ENCODE assay signal across 1 cellular context in the genomic region with DNA sequence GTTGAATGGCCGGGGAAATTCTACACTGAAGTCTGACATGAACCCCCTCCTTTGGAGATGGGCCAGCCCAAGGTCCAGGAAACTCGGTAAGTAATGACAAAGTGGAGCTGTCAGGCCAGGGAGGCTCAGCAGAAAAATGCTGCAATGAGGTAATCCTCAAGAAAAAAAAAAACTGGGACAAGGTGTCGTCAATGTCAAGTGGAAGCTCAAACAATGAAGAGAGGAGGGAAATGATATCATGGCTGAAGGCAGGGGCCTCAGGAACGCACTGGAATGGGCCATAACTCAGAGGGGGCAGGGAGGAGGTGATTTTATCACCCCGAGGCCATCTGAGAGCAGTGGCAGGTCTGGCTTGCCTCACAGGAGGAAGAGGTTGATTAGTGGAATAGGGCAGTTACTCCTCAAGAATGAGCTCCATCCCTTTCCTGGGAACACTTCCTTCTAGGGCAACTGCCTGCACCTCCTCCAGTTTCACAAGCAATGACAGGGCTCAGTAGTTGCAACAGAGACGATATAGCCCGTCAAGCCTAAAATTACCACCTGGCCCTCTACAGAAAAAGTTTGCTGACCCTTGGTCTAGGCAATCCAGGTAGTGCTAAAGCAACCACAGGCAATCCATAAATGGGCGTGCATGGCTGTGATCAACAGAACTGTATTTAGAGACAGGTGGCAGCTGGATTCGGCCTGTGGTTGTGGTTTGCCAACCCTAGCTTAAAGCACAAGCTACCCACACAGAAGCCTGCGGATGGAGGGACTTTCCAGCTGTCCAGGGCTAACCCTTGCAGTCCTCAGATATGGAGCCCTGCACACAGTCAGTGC.
TF ChIP-seq lines count a peak whose summit lies in the region.

No MANE protein-coding gene starts in this region.

TF ChIP-seq in K562, 482 proteins besides CTCF, POLR2A, EP300 and RAD21 (continued from another document and continues in another):
- TF ChIP-seq, protein P1, sequence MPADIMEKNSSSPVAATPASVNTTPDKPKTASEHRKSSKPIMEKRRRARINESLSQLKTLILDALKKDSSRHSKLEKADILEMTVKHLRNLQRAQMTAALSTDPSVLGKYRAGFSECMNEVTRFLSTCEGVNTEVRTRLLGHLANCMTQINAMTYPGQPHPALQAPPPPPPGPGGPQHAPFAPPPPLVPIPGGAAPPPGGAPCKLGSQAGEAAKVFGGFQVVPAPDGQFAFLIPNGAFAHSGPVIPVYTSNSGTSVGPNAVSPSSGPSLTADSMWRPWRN (IDR thresholded peaks at IDR 0.05; ENCODE audit: low read depth) = no peak
- no peak for TF ChIP-seq TEAD2 (tag; IDR thresholded peaks at IDR 0.05)
- TF ChIP-seq, protein P2, sequence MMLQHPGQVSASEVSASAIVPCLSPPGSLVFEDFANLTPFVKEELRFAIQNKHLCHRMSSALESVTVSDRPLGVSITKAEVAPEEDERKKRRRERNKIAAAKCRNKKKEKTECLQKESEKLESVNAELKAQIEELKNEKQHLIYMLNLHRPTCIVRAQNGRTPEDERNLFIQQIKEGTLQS (IDR thresholded peaks at IDR 0.05) = peak; percentile 60
- TF ChIP-seq, protein P2 (CRISPR knock-in tag; conservative IDR thresholded peaks at IDR 0.05) = no peak
- TF ChIP-seq FOS (IDR thresholded peaks at IDR 0.05; ENCODE audit: extremely low read depth, insufficient read length) = no peak
- peak in 1 of 2 experiments; percentile 91; a peak in 2 of 4 replicates for TF ChIP-seq FOXK2 (conservative IDR thresholded peaks at IDR 0.05 in 1 of 2, IDR thresholded peaks at IDR 0.05 in 1 of 2; ENCODE audit: low read depth in 2 of 2)
- TF ChIP-seq, protein P3, sequence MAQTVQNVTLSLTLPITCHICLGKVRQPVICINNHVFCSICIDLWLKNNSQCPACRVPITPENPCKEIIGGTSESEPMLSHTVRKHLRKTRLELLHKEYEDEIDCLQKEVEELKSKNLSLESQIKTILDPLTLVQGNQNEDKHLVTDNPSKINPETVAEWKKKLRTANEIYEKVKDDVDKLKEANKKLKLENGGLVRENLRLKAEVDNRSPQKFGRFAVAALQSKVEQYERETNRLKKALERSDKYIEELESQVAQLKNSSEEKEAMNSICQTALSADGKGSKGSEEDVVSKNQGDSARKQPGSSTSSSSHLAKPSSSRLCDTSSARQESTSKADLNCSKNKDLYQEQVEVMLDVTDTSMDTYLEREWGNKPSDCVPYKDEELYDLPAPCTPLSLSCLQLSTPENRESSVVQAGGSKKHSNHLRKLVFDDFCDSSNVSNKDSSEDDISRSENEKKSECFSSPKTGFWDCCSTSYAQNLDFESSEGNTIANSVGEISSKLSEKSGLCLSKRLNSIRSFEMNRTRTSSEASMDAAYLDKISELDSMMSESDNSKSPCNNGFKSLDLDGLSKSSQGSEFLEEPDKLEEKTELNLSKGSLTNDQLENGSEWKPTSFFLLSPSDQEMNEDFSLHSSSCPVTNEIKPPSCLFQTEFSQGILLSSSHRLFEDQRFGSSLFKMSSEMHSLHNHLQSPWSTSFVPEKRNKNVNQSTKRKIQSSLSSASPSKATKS (CRISPR knock-in tag; IDR thresholded peaks at IDR 0.05) = no peak
- TF ChIP-seq ZNF436 (CRISPR knock-in tag; IDR thresholded peaks at IDR 0.05) = no peak
- no peak for TF ChIP-seq ZSCAN29 (IDR thresholded peaks at IDR 0.05)
- TF ChIP-seq ATF7 (IDR thresholded peaks at IDR 0.05) = peak; percentile 97
- TF ChIP-seq ZNF695 (CRISPR knock-in tag; IDR thresholded peaks at IDR 0.05) = no peak
- TF ChIP-seq, protein P4, sequence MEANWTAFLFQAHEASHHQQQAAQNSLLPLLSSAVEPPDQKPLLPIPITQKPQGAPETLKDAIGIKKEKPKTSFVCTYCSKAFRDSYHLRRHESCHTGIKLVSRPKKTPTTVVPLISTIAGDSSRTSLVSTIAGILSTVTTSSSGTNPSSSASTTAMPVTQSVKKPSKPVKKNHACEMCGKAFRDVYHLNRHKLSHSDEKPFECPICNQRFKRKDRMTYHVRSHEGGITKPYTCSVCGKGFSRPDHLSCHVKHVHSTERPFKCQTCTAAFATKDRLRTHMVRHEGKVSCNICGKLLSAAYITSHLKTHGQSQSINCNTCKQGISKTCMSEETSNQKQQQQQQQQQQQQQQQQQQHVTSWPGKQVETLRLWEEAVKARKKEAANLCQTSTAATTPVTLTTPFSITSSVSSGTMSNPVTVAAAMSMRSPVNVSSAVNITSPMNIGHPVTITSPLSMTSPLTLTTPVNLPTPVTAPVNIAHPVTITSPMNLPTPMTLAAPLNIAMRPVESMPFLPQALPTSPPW (CRISPR knock-in tag; IDR thresholded peaks at IDR 0.05) = peak; percentile 38; the same call in 1 of the 2 replicates
- TF ChIP-seq CBFB (CRISPR knock-in tag; IDR thresholded peaks at IDR 0.05) = no peak
- no peak for TF ChIP-seq ZC3H8 (IDR thresholded peaks at IDR 0.05)
- no peak for TF ChIP-seq SP1 (CRISPR knock-in tag; IDR thresholded peaks at IDR 0.05)
- TF ChIP-seq KLF6 (CRISPR knock-in tag; IDR thresholded peaks at IDR 0.05; ENCODE audit: borderline replicate concordance) = no peak
- TF ChIP-seq HIVEP1 (CRISPR knock-in tag; IDR thresholded peaks at IDR 0.05) = no peak
- TF ChIP-seq KDM5B (IDR thresholded peaks at IDR 0.05; ENCODE audit: insufficient replicate concordance, low read depth, low read length) = no peak
- no peak for TF ChIP-seq HDAC6 (IDR thresholded peaks at IDR 0.05; ENCODE audit: low read depth, low read length)
- TF ChIP-seq, protein P5, sequence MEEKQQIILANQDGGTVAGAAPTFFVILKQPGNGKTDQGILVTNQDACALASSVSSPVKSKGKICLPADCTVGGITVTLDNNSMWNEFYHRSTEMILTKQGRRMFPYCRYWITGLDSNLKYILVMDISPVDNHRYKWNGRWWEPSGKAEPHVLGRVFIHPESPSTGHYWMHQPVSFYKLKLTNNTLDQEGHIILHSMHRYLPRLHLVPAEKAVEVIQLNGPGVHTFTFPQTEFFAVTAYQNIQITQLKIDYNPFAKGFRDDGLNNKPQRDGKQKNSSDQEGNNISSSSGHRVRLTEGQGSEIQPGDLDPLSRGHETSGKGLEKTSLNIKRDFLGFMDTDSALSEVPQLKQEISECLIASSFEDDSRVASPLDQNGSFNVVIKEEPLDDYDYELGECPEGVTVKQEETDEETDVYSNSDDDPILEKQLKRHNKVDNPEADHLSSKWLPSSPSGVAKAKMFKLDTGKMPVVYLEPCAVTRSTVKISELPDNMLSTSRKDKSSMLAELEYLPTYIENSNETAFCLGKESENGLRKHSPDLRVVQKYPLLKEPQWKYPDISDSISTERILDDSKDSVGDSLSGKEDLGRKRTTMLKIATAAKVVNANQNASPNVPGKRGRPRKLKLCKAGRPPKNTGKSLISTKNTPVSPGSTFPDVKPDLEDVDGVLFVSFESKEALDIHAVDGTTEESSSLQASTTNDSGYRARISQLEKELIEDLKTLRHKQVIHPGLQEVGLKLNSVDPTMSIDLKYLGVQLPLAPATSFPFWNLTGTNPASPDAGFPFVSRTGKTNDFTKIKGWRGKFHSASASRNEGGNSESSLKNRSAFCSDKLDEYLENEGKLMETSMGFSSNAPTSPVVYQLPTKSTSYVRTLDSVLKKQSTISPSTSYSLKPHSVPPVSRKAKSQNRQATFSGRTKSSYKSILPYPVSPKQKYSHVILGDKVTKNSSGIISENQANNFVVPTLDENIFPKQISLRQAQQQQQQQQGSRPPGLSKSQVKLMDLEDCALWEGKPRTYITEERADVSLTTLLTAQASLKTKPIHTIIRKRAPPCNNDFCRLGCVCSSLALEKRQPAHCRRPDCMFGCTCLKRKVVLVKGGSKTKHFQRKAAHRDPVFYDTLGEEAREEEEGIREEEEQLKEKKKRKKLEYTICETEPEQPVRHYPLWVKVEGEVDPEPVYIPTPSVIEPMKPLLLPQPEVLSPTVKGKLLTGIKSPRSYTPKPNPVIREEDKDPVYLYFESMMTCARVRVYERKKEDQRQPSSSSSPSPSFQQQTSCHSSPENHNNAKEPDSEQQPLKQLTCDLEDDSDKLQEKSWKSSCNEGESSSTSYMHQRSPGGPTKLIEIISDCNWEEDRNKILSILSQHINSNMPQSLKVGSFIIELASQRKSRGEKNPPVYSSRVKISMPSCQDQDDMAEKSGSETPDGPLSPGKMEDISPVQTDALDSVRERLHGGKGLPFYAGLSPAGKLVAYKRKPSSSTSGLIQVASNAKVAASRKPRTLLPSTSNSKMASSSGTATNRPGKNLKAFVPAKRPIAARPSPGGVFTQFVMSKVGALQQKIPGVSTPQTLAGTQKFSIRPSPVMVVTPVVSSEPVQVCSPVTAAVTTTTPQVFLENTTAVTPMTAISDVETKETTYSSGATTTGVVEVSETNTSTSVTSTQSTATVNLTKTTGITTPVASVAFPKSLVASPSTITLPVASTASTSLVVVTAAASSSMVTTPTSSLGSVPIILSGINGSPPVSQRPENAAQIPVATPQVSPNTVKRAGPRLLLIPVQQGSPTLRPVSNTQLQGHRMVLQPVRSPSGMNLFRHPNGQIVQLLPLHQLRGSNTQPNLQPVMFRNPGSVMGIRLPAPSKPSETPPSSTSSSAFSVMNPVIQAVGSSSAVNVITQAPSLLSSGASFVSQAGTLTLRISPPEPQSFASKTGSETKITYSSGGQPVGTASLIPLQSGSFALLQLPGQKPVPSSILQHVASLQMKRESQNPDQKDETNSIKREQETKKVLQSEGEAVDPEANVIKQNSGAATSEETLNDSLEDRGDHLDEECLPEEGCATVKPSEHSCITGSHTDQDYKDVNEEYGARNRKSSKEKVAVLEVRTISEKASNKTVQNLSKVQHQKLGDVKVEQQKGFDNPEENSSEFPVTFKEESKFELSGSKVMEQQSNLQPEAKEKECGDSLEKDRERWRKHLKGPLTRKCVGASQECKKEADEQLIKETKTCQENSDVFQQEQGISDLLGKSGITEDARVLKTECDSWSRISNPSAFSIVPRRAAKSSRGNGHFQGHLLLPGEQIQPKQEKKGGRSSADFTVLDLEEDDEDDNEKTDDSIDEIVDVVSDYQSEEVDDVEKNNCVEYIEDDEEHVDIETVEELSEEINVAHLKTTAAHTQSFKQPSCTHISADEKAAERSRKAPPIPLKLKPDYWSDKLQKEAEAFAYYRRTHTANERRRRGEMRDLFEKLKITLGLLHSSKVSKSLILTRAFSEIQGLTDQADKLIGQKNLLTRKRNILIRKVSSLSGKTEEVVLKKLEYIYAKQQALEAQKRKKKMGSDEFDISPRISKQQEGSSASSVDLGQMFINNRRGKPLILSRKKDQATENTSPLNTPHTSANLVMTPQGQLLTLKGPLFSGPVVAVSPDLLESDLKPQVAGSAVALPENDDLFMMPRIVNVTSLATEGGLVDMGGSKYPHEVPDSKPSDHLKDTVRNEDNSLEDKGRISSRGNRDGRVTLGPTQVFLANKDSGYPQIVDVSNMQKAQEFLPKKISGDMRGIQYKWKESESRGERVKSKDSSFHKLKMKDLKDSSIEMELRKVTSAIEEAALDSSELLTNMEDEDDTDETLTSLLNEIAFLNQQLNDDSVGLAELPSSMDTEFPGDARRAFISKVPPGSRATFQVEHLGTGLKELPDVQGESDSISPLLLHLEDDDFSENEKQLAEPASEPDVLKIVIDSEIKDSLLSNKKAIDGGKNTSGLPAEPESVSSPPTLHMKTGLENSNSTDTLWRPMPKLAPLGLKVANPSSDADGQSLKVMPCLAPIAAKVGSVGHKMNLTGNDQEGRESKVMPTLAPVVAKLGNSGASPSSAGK (IDR thresholded peaks at IDR 0.05) = no peak
- no peak for TF ChIP-seq CBX5 (IDR thresholded peaks at IDR 0.05; ENCODE audit: borderline replicate concordance, low read depth)
- TF ChIP-seq FOXA3 (CRISPR knock-in tag; conservative IDR thresholded peaks at IDR 0.05 in 1 of 2, IDR thresholded peaks at IDR 0.05 in 1 of 2) = no peak
- TF ChIP-seq SRF (CRISPR knock-in tag; IDR thresholded peaks at IDR 0.05) = peak in 1 of 2 experiments; percentile 3; a peak in 1 of 4 replicates
- TF ChIP-seq ARID2 (IDR thresholded peaks at IDR 0.05) = no peak
- TF ChIP-seq, protein P6, sequence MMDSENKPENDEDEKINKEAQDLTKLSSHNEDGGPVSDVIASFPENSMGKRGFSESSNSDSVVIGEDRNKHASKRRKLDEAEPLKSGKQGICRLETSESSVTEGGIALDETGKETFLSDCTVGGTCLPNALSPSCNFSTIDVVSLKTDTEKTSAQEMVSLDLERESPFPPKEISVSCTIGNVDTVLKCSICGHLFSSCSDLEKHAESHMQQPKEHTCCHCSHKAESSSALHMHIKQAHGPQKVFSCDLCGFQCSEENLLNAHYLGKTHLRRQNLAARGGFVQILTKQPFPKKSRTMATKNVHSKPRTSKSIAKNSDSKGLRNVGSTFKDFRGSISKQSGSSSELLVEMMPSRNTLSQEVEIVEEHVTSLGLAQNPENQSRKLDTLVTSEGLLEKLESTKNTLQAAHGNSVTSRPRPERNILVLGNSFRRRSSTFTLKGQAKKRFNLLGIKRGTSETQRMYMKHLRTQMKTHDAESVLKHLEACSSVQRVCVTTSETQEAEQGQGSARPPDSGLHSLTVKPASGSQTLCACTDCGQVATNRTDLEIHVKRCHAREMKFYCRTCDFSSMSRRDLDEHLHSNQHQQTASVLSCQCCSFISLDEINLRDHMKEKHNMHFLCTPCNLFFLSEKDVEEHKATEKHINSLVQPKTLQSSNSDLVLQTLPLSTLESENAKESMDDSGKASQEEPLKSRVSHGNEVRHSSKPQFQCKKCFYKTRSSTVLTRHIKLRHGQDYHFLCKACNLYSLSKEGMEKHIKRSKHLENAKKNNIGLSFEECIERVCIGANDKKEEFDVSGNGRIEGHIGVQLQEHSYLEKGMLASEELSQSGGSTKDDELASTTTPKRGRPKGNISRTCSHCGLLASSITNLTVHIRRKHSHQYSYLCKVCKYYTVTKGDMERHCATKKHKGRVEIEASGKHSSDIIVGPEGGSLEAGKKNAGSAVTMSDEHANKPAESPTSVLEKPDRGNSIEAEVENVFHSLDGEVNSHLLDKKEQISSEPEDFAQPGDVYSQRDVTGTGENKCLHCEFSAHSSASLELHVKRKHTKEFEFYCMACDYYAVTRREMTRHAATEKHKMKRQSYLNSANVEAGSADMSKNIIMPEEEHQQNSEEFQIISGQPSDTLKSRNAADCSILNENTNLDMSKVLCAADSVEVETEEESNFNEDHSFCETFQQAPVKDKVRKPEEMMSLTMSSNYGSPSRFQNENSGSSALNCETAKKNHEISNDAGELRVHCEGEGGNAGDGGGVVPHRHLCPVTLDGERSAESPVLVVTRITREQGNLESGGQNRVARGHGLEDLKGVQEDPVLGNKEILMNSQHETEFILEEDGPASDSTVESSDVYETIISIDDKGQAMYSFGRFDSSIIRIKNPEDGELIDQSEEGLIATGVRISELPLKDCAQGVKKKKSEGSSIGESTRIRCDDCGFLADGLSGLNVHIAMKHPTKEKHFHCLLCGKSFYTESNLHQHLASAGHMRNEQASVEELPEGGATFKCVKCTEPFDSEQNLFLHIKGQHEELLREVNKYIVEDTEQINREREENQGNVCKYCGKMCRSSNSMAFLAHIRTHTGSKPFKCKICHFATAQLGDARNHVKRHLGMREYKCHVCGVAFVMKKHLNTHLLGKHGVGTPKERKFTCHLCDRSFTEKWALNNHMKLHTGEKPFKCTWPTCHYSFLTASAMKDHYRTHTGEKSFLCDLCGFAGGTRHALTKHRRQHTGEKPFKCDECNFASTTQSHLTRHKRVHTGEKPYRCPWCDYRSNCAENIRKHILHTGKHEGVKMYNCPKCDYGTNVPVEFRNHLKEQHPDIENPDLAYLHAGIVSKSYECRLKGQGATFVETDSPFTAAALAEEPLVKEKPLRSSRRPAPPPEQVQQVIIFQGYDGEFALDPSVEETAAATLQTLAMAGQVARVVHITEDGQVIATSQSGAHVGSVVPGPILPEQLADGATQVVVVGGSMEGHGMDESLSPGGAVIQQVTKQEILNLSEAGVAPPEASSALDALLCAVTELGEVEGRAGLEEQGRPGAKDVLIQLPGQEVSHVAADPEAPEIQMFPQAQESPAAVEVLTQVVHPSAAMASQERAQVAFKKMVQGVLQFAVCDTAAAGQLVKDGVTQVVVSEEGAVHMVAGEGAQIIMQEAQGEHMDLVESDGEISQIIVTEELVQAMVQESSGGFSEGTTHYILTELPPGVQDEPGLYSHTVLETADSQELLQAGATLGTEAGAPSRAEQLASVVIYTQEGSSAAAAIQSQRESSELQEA (IDR thresholded peaks at IDR 0.05; ENCODE audit: low read depth) = no peak
- TF ChIP-seq ZNF24 (IDR thresholded peaks at IDR 0.05) = no peak
